In genomic region chr7:584122-584465, GRCh38 we compare ENCODE assay signal across 8 cellular contexts.
A peak's percentile ranks its signal among the peaks of the same experiment; 100 is the strongest.
DNase-seq lines count a peak whose midpoint lies in the region; ATAC-seq and TF ChIP-seq lines count a peak whose summit lies in the region.

No MANE protein-coding gene starts in this region.

- H3K27ac ChIP-seq in naive thymus-derived CD4-positive, alpha-beta T cell (ENCODE audit: low read depth, low read length), result peak overlapping the region; percentile 78

- H3K36me3 ChIP-seq in naive thymus-derived CD4-positive, alpha-beta T cell (ENCODE audit: control insufficient read depth in 2 of 3, insufficient read depth in 3 of 3, low read length in 3 of 3), result peaks cover 0 to 19% (median 0%) of the 10 kb centered on the region in 3 experiments

- peaks cover 36% of the 10 kb centered on the region for H3K36me3 Mint-ChIP-seq in activated T-cell treated with anti-CD3 and anti-CD28 coated beads, Interleukin-2, amount 50 U/mL, for 4 hours (ENCODE audit: insufficient read depth)
- peaks cover 11 to 45% (median 19%) of the 10 kb centered on the region in 5 donors for H3K36me3 Mint-ChIP-seq in naive thymus-derived CD4-positive, alpha-beta T cell
- peaks cover 31% of the 10 kb centered on the region for H3K36me3 Mint-ChIP-seq in type B pancreatic cell

- CTCF ChIA-PET in naive thymus-derived CD4-positive, alpha-beta T cell (lab: Charles Lee), result interaction anchor here (1.5 kb wide), 1 partner anchor 35 kb away, joined by 3 read pairs; no protein-coding TSS in a partner anchor

- H3K27ac Mint-ChIP-seq in naive thymus-derived CD4-positive, alpha-beta T cell, result peak overlapping the region; percentile 93 to 98 (median 97)
- H3K27ac Mint-ChIP-seq in type B pancreatic cell, result no peak overlapping the region

- H3K4me3 Mint-ChIP-seq in activated T-cell treated with anti-CD3 and anti-CD28 coated beads, Interleukin-2, amount 50 U/mL, for 4 hours, result peak overlapping the region; percentile 87
- H3K4me3 Mint-ChIP-seq in naive thymus-derived CD4-positive, alpha-beta T cell, result peak overlapping the region; percentile 85 to 96 (median 90)
- H3K4me3 Mint-ChIP-seq in type B pancreatic cell, result no peak overlapping the region

- H3K9me3 Mint-ChIP-seq in activated T-cell treated with anti-CD3 and anti-CD28 coated beads, Interleukin-2, amount 50 U/mL, for 4 hours, result peaks cover 14% of the 10 kb centered on the region
- H3K9me3 Mint-ChIP-seq in naive thymus-derived CD4-positive, alpha-beta T cell, result peaks cover 0 to 19% (median 5%) of the 10 kb centered on the region in 11 donors
- H3K9me3 Mint-ChIP-seq in type B pancreatic cell, result peaks cover 8% of the 10 kb centered on the region

- intact Hi-C loops in naive thymus-derived CD4-positive, alpha-beta T cell (cut with micrococcal nuclease), result loop anchor here (1.0 to 5.0 kb wide), 12 partner anchors 17 to 252 kb away; partner anchors contain the start of genes DNAAF5 (in 2 of the 2) and PRKAR1B (in 1 of the 2)

- peak overlapping the region; percentile 85 for H3K4me3 ChIP-seq in naive thymus-derived CD4-positive, alpha-beta T cell (ENCODE audit: low read length)

- TF ChIP-seq CTCF in GM10266 (IDR thresholded peaks at IDR 0.05; ENCODE audit: control insufficient read depth, insufficient read depth, low read depth, missing control alignments), result no peak
- TF ChIP-seq CTCF in type B pancreatic cell (conservative IDR thresholded peaks at IDR 0.05), result no peak

- peak; percentile 93 to 94 for ATAC-seq in activated T-cell treated with anti-CD3 and anti-CD28 coated beads, Interleukin-2, amount 50 U/mL, for 4 hours
- ATAC-seq in naive thymus-derived CD4-positive, alpha-beta T cell, result peak; percentile 98
- no peak for ATAC-seq in GM18867 (IDR thresholded peaks at IDR 0.05; ENCODE audit: unreplicated experiment)

- H3K27me3 ChIP-seq in naive thymus-derived CD4-positive, alpha-beta T cell (ENCODE audit: control insufficient read depth in 2 of 2, insufficient read depth in 2 of 2, low read length in 2 of 2), result no peaks in the 10 kb centered on the region

- POLR2A ChIA-PET in naive thymus-derived CD4-positive, alpha-beta T cell (lab: Charles Lee), result interaction anchor here (0.6 to 2.1 kb wide), 6 partner anchors 17 to 87 kb away, joined by 3 to 9 read pairs (median 8); no protein-coding TSS in a partner anchor

- peak; percentile 76 to 96 (median 85) for DNase-seq in T-helper 1 cell
- DNase-seq in activated T-cell treated with anti-CD3 and anti-CD28 coated beads, Interleukin-2, amount 50 U/mL, for 4 hours, result peak; percentile 87
- peak; percentile 69 to 95 (median 90) for DNase-seq in naive thymus-derived CD4-positive, alpha-beta T cell
- peak; percentile 80 to 89 (median 86) for DNase-seq in stimulated activated naive CD4-positive, alpha-beta T cell (lab: John Stamatoyannopoulos, UW)
- no peak for DNase-seq in GM10266 (ENCODE audit: extremely low spot score)
- no peak for DNase-seq in type B pancreatic cell (ENCODE audit: extremely low spot score, unreplicated experiment)
- no peak for DNase-seq in ureter (ENCODE audit: low spot score)

- no peaks in the 10 kb centered on the region for H3K27me3 Mint-ChIP-seq in activated T-cell treated with anti-CD3 and anti-CD28 coated beads, Interleukin-2, amount 50 U/mL, for 4 hours (ENCODE audit: low read depth)
- H3K27me3 Mint-ChIP-seq in naive thymus-derived CD4-positive, alpha-beta T cell, result no peaks in the 10 kb centered on the region
- no peaks in the 10 kb centered on the region for H3K27me3 Mint-ChIP-seq in type B pancreatic cell

- H3K9me3 ChIP-seq in naive thymus-derived CD4-positive, alpha-beta T cell (ENCODE audit: control insufficient read depth in 2 of 3, low read length in 3 of 3), result no peaks in the 10 kb centered on the region

- H3K4me1 Mint-ChIP-seq in activated T-cell treated with anti-CD3 and anti-CD28 coated beads, Interleukin-2, amount 50 U/mL, for 4 hours (ENCODE audit: low read depth), result peaks cover 37% of the 10 kb centered on the region
- H3K4me1 Mint-ChIP-seq in naive thymus-derived CD4-positive, alpha-beta T cell, result peaks cover 14 to 44% (median 35%) of the 10 kb centered on the region in 7 donors
- no peaks in the 10 kb centered on the region for H3K4me1 Mint-ChIP-seq in type B pancreatic cell (ENCODE audit: unreplicated experiment)

- peaks cover 15 to 17% of the 10 kb centered on the region in 2 donors for H3K4me1 ChIP-seq in naive thymus-derived CD4-positive, alpha-beta T cell (ENCODE audit: control insufficient read depth in 2 of 2, insufficient read depth in 2 of 2, low read length in 2 of 2)

Comparison
In these comparisons a context has a peak if more than half of its experiments do, and no peak if none do; other contexts are left out.
1. DNase-seq: peak in T-helper 1 cell (5 of 5), activated T-cell treated with anti-CD3 and anti-CD28 coated beads, Interleukin-2, amount 50 U/mL, for 4 hours (single experiment), naive thymus-derived CD4-positive, alpha-beta T cell (9 of 9) and stimulated activated naive CD4-positive, alpha-beta T cell (6 of 6); none in GM10266 (single experiment), type B pancreatic cell (single experiment) and ureter (single experiment).